Comparison of ENCODE assay signal across 26 cellular contexts in the genomic region with DNA sequence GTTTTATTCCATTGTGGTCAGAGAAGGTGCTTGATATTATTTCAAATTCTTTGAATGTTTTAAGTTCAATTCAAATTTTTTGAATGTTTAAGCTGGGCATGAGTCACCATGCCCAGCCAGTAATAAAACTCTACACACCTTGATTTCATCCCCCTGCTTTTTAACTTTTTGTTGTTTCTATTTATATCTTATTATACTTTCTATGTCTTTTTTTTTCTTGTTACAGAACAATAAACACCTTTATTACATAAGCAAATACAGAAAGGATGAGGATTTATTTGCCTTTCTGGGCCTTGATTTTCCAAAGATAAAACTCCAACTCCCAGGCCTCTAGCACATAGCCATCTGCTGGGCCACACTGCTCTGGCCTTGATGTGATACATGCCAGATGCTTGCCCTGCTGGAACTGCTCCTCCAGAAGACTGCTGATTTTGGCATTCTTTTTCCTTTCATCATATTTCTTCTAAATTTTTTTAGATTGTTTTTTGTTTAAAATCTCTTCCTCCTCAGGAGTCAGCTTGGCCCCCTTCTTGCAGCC. TPM values are rescaled to one million over a fixed set of nuclear protein-coding genes. Genes with fewer than 3 reads are reported as not detected.
DNase-seq lines count a peak whose midpoint lies in the region; ATAC-seq, FAIRE-seq and TF ChIP-seq lines count a peak whose summit lies in the region.
"Had no signal": no experiment of that assay in that cellular context is flagged by ENCODE, and none has a peak within 500 bp of the region (broad histone marks: within the 10 kb centered on the region; RNA-seq: fewer than 3 reads in every experiment).

No MANE protein-coding gene starts in this region.

- no peaks in the 10 kb centered on the region for H3K36me3 Mint-ChIP-seq in HFFc6 (ENCODE audit: low read depth)
- H3K36me3 Mint-ChIP-seq: stimulated activated memory B cell treated with anti-CD40 and anti-IgM and Interleukin-4, amounts not matched to agents 10 μg/mL and 1 μg/mL and 100 μg/mL, for 72 hours had no signal

- no peaks in the 10 kb centered on the region for H3K9me3 Mint-ChIP-seq in HFFc6
- H3K9me3 Mint-ChIP-seq: stimulated activated memory B cell treated with anti-CD40 and anti-IgM and Interleukin-4, amounts not matched to agents 10 μg/mL and 1 μg/mL and 100 μg/mL, for 72 hours had no signal

- no peaks in the 10 kb centered on the region for H4K20me1 ChIP-seq in osteoblast (ENCODE audit: insufficient read depth, low read length)

- no peak overlapping the region for H3K9ac ChIP-seq in adipocyte (ENCODE audit: low read length)
- H3K9ac ChIP-seq in mesendoderm (ENCODE audit: low read length): no peak overlapping the region

- H3K4ac ChIP-seq in mesendoderm (ENCODE audit: low read depth, low read length): no peak overlapping the region

- ATAC-seq in left lung (peak; percentile 24), GM18909 (IDR thresholded peaks at IDR 0.05; ENCODE audit: poor library complexity, unreplicated experiment) (no peak)
- ATAC-seq: activated CD8-positive, alpha-beta T cell treated with anti-CD3 and anti-CD28 coated beads for 36 hours; lower lobe of right lung; stimulated activated memory B cell treated with anti-CD40 and anti-IgM and Interleukin-4, amounts not matched to agents 10 μg/mL and 1 μg/mL and 100 μg/mL, for 72 hours had no signal

- DNase-seq in HTR-8/SVneo (ENCODE audit: insufficient read length, low spot score): no peak
- DNase-seq in adipocyte (ENCODE audit: low read depth): peak; percentile 23
- no peak for DNase-seq in left lung
- DNase-seq in HFFc6: no peak
- no peak for DNase-seq in mesendoderm
- no peak for DNase-seq in osteoblast (ENCODE audit: insufficient read length, low spot score, missing footprints)
- DNase-seq: activated B cell treated with CpG ODN at 0.5 μM for 24 hours; activated CD8-positive, alpha-beta T cell treated with anti-CD3 and anti-CD28 coated beads for 36 hours; activated gamma-delta T cell treated with Interleukin-2 at 50 U/mL for 16 hours; foreskin melanocyte; hippocampal formation; lower lobe of right lung; MG63; NCI-H1417 treated with DMSO at 0.1 percent for 48 hours; small intestine; stimulated activated CD4-positive, alpha-beta T cell treated with anti-CD3 and anti-CD28 coated beads, Interleukin-2, amount 100 ng/mL, for 24 hours; T-helper 9 cell; uterus had no signal

- H3K79me1 ChIP-seq in mesendoderm (ENCODE audit: low read length): no peaks in the 10 kb centered on the region

- H3K27me3 Mint-ChIP-seq in HFFc6 (ENCODE audit: insufficient read depth): peaks cover 5% of the 10 kb centered on the region
- H3K27me3 Mint-ChIP-seq: activated B cell treated with CpG ODN at 0.5 μM for 24 hours; IgD-negative memory B cell; progenitor cell of endocrine pancreas; stimulated activated memory B cell treated with anti-CD40 and anti-IgM and Interleukin-4, amounts not matched to agents 10 μg/mL and 1 μg/mL and 100 μg/mL, for 72 hours had no signal

- no peak overlapping the region for H2BK5ac ChIP-seq in mesendoderm (ENCODE audit: low read length)

- H3K36me3 ChIP-seq in adipocyte (ENCODE audit: control insufficient read depth, insufficient read depth, low read length, severe bottlenecking): no peaks in the 10 kb centered on the region
- no peaks in the 10 kb centered on the region for H3K36me3 ChIP-seq in left lung
- H3K36me3 ChIP-seq in mesendoderm (ENCODE audit: control insufficient read depth, insufficient read depth, low read length): no peaks in the 10 kb centered on the region
- H3K36me3 ChIP-seq in osteoblast (ENCODE audit: insufficient read depth, low read length): no peaks in the 10 kb centered on the region
- H3K36me3 ChIP-seq: lower lobe of right lung, MG63, uterus had no signal

- H2AFZ ChIP-seq in osteoblast (ENCODE audit: low read length): no peak overlapping the region

- peaks cover 12% of the 10 kb centered on the region; the same call in 1 of the 2 replicates for H3K4me1 Mint-ChIP-seq in HFFc6 (ENCODE audit: low read depth)
- H3K4me1 Mint-ChIP-seq: activated B cell treated with CpG ODN at 0.5 μM for 24 hours; IgD-negative memory B cell; stimulated activated memory B cell treated with anti-CD40 and anti-IgM and Interleukin-4, amounts not matched to agents 10 μg/mL and 1 μg/mL and 100 μg/mL, for 72 hours had no signal

- no peaks in the 10 kb centered on the region for H3K9me3 ChIP-seq in adipocyte (ENCODE audit: control insufficient read depth, low read length)
- H3K9me3 ChIP-seq in left lung: no peaks in the 10 kb centered on the region
- no peaks in the 10 kb centered on the region for H3K9me3 ChIP-seq in osteoblast (ENCODE audit: low read depth, low read length)
- H3K9me3 ChIP-seq: lower lobe of right lung, MG63, uterus had no signal

- H2BK15ac ChIP-seq in mesendoderm (replicated peaks; ENCODE audit: low read depth): no peak overlapping the region

- intact Hi-C loops in left lung (cut with DNase I): no loop called here

- no peak overlapping the region for H2AK5ac ChIP-seq in mesendoderm (ENCODE audit: low read length)

- no peak overlapping the region for H3K23ac ChIP-seq in mesendoderm (ENCODE audit: low read length)

- H3K4me2 ChIP-seq in mesendoderm (ENCODE audit: low read length) (no peak overlapping the region), osteoblast (ENCODE audit: insufficient read depth, low read length) (no peak overlapping the region)

- H4K8ac ChIP-seq in mesendoderm (ENCODE audit: low read depth, low read length): no peak overlapping the region

- H3K4me1 ChIP-seq in adipocyte (ENCODE audit: control insufficient read depth, insufficient read depth, low read length): no peaks in the 10 kb centered on the region
- H3K4me1 ChIP-seq in left lung: no peaks in the 10 kb centered on the region
- H3K4me1 ChIP-seq in mesendoderm (ENCODE audit: control insufficient read depth, low read depth, low read length): no peaks in the 10 kb centered on the region
- H3K4me1 ChIP-seq in osteoblast (ENCODE audit: insufficient read depth, low read length): no peaks in the 10 kb centered on the region
- H3K4me1 ChIP-seq: lower lobe of right lung, uterus had no signal

- H3K79me2 ChIP-seq in mesendoderm (ENCODE audit: control insufficient read depth, insufficient read depth, low read length) (no peaks in the 10 kb centered on the region), osteoblast (ENCODE audit: insufficient read depth, low read length) (no peaks in the 10 kb centered on the region)

- H3K27ac ChIP-seq in C4-2B: peak overlapping the region; percentile 63
- no peak overlapping the region for H3K27ac ChIP-seq in left lung
- H3K27ac ChIP-seq in mesendoderm (ENCODE audit: low read depth, low read length): no peak overlapping the region
- no peak overlapping the region for H3K27ac ChIP-seq in osteoblast (ENCODE audit: low read depth, low read length)
- H3K27ac ChIP-seq: epithelial cell of prostate, lower lobe of right lung, uterus had no signal

- no peak overlapping the region for H3K27ac Mint-ChIP-seq in HFFc6
- H3K27ac Mint-ChIP-seq: activated B cell treated with CpG ODN at 0.5 μM for 24 hours; activated CD8-positive, alpha-beta T cell treated with anti-CD3 and anti-CD28 coated beads for 36 hours; IgD-negative memory B cell; progenitor cell of endocrine pancreas; stimulated activated memory B cell treated with anti-CD40 and anti-IgM and Interleukin-4, amounts not matched to agents 10 μg/mL and 1 μg/mL and 100 μg/mL, for 72 hours had no signal

- H3K4me3 ChIP-seq in adipocyte (ENCODE audit: low read length) (no peak overlapping the region), left lung (no peak overlapping the region), mesendoderm (ENCODE audit: low read length) (no peak overlapping the region), osteoblast (ENCODE audit: insufficient read depth, low read length) (no peak overlapping the region)
- H3K4me3 ChIP-seq: lower lobe of right lung, MG63, uterus had no signal

- no peak overlapping the region for H3K56ac ChIP-seq in mesendoderm (ENCODE audit: low read length)

- H3K27me3 ChIP-seq in adipocyte (replicated peaks; ENCODE audit: control insufficient read depth, insufficient read depth, low read length) (no peaks in the 10 kb centered on the region), left lung (no peaks in the 10 kb centered on the region), mesendoderm (ENCODE audit: insufficient read depth, low read length, poor library complexity) (no peaks in the 10 kb centered on the region), osteoblast (ENCODE audit: insufficient read depth, low read length) (no peaks in the 10 kb centered on the region)
- H3K27me3 ChIP-seq: MG63, uterus had no signal

- no peak overlapping the region for H3K18ac ChIP-seq in mesendoderm (ENCODE audit: low read length)

- no peak overlapping the region for H4K5ac ChIP-seq in mesendoderm (ENCODE audit: low read length)

- H3K4me3 Mint-ChIP-seq in HFFc6: no peak overlapping the region
- H3K4me3 Mint-ChIP-seq: activated B cell treated with CpG ODN at 0.5 μM for 24 hours; activated CD8-positive, alpha-beta T cell treated with anti-CD3 and anti-CD28 coated beads for 36 hours; IgD-negative memory B cell; stimulated activated memory B cell treated with anti-CD40 and anti-IgM and Interleukin-4, amounts not matched to agents 10 μg/mL and 1 μg/mL and 100 μg/mL, for 72 hours had no signal

- FAIRE-seq in HTR-8/SVneo (lab: Jason Lieb, UNC): peak; percentile 4
- FAIRE-seq: H1 had no signal

- TF ChIP-seq CTCF in C4-2B (conservative IDR thresholded peaks at IDR 0.05) (no peak), left lung (IDR thresholded peaks at IDR 0.05) (no peak), HFFc6 (IDR thresholded peaks at IDR 0.05) (no peak), osteoblast (IDR thresholded peaks at IDR 0.05; ENCODE audit: extremely low read depth, low read depth, low read length) (no peak)

- H2BK120ac ChIP-seq in mesendoderm (ENCODE audit: low read depth, low read length): no peak overlapping the region

RNA-seq across cellular contexts. Expression of gene DNAH12, which starts 14.0 kb away (rescaled TPM):
- total RNA-seq in left lung (1 to 10 TPM in 1 of 2 donors, under 1 TPM in 1; 0.61 to 4.9 TPM), osteoblast (under 0.01 TPM in 2 replicates)
- under 1 TPM in 5 of 6 experiments, not detected in 1; 0.05 to 0.07 (median 0.05) TPM for total RNA-seq in HFFc6 (2021; fragmentation: NEBNext Ultra II Directional; extraction: Animal tissue kit (Norgen Biotek cat#: 25700))
- 0.27 TPM for polyA plus RNA-seq in mesendoderm (2013, experiment 1 of 2)
- polyA plus RNA-seq in mesendoderm (2013, experiment 2 of 2): 0.18 TPM
- total RNA-seq: H1, SK-MEL-5 had no signal
- polyA plus RNA-seq: H1, IgD-negative memory B cell had no signal

RNA-seq across cellular contexts. Expression of gene PDE12, which starts 25.9 kb away (rescaled TPM):
- 10 to 100 TPM; 23.1 to 24.3 TPM for total RNA-seq in left lung
- 10 to 100 TPM; 17.6 to 21.9 (median 20.8) TPM for total RNA-seq in HFFc6 (2021; fragmentation: NEBNext Ultra II Directional; extraction: Animal tissue kit (Norgen Biotek cat#: 25700))
- polyA plus RNA-seq in mesendoderm (2013, experiment 1 of 2): 9.2 TPM
- polyA plus RNA-seq in mesendoderm (2013, experiment 2 of 2): 9.3 TPM
- total RNA-seq in osteoblast: 17.1 and 19.9 TPM in 2 replicates
